1 cellular context compared by ENCODE assay signal in the genomic region with DNA sequence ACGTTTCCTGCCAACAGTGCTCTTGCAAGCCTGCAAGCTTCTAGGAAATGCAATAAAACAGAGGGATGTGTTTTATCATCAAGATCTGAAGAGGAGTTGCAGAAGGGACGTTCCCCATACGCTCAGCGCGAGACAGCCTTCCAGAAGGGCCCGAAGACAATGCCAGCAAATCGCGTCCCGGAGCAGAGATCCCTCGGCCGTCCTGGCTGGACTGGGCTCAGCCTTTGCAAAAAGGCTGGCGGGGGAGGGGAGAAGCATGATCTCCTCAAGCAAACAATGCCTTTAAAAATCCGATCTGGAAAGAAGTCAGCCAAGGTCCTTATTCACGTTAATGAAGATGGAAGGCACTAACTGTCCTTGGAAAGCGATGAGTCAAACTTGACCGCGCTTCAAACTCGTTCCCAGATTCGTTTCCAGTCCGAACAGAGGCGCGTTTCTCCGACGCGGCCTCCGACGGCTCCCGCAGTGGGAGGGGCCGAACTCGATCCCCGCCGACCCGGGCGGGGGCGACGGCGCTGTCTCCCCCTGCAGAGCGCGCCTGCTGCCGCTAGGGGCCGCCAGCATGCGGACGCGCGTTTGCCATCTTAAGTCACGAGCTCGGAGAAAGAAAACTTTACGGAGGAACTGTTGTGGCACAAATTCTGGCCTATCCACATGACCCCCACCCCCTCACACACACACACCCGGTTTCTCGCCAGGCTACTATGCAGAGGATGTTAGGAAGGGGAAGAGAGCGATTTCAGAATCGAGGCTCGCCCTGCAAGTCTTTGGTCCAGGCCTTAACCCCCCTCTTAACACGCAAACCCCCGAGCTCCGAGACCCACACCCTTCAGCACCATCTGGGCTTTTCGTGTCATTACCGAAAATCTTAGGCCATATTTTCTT.
TF ChIP-seq lines count a peak whose summit lies in the region.

No MANE protein-coding gene starts in this region.

TF ChIP-seq in HEK293, 187 proteins besides CTCF, POLR2A, EP300 and RAD21 (continued from another document and continues in another):
- TF ChIP-seq, protein P1, sequence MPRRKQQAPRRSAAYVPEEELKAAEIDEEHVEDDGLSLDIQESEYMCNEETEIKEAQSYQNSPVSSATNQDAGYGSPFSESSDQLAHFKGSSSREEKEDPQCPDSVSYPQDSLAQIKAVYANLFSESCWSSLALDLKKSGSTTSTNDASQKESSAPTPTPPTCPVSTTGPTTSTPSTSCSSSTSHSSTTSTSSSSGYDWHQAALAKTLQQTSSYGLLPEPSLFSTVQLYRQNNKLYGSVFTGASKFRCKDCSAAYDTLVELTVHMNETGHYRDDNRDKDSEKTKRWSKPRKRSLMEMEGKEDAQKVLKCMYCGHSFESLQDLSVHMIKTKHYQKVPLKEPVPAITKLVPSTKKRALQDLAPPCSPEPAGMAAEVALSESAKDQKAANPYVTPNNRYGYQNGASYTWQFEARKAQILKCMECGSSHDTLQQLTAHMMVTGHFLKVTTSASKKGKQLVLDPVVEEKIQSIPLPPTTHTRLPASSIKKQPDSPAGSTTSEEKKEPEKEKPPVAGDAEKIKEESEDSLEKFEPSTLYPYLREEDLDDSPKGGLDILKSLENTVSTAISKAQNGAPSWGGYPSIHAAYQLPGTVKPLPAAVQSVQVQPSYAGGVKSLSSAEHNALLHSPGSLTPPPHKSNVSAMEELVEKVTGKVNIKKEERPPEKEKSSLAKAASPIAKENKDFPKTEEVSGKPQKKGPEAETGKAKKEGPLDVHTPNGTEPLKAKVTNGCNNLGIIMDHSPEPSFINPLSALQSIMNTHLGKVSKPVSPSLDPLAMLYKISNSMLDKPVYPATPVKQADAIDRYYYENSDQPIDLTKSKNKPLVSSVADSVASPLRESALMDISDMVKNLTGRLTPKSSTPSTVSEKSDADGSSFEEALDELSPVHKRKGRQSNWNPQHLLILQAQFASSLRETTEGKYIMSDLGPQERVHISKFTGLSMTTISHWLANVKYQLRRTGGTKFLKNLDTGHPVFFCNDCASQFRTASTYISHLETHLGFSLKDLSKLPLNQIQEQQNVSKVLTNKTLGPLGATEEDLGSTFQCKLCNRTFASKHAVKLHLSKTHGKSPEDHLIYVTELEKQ (tag by site-specific recombination; IDR thresholded peaks at IDR 0.05; ENCODE audit: borderline replicate concordance) = no peak
- TF ChIP-seq ZNF777 (tag by site-specific recombination; IDR thresholded peaks at IDR 0.05; ENCODE audit: borderline replicate concordance) (peak; percentile 78; the same call in 1 of the 2 replicates), ZNF776 (tag by site-specific recombination; IDR thresholded peaks at IDR 0.05; ENCODE audit: borderline replicate concordance) (no peak), SP2 (tag by site-specific recombination; IDR thresholded peaks at IDR 0.05) (0 out of 2 replicates have a peak, but pooled peaks have one; percentile 10), SCRT2 (tag by site-specific recombination; IDR thresholded peaks at IDR 0.05) (no peak), ZNF121 (tag by site-specific recombination; IDR thresholded peaks at IDR 0.05) (no peak), TRIM28 (IDR thresholded peaks at IDR 0.05; ENCODE audit: borderline replicate concordance, low read length) (peak; percentile 59; the same call in 1 of the 2 replicates), ZNF624 (tag by site-specific recombination; IDR thresholded peaks at IDR 0.05) (no peak), KLF7 (tag by site-specific recombination; IDR thresholded peaks at IDR 0.05; ENCODE audit: borderline replicate concordance) (no peak), ZNF214 (tag by site-specific recombination; IDR thresholded peaks at IDR 0.05; ENCODE audit: borderline replicate concordance) (no peak), ZNF266 (tag by site-specific recombination; IDR thresholded peaks at IDR 0.05; ENCODE audit: low read depth) (no peak), ZNF423 (tag by site-specific recombination; IDR thresholded peaks at IDR 0.05) (no peak), SCRT1 (tag by site-specific recombination; IDR thresholded peaks at IDR 0.05; ENCODE audit: borderline replicate concordance) (no peak), ZNF791 (tag by site-specific recombination; IDR thresholded peaks at IDR 0.05) (no peak), OVOL3 (tag by site-specific recombination; IDR thresholded peaks at IDR 0.05) (no peak), ZNF610 (tag by site-specific recombination; IDR thresholded peaks at IDR 0.05; ENCODE audit: borderline replicate concordance) (peak; percentile 14; the same call in 1 of the 2 replicates), BCL11A (tag by site-specific recombination; IDR thresholded peaks at IDR 0.05; ENCODE audit: low read depth) (no peak), ZNF133 (tag by site-specific recombination; IDR thresholded peaks at IDR 0.05) (no peak), ZNF571 (tag by site-specific recombination; IDR thresholded peaks at IDR 0.05) (no peak), ZNF629 (tag by site-specific recombination; IDR thresholded peaks at IDR 0.05) (peak; percentile 46), ZSCAN23 (tag by site-specific recombination; IDR thresholded peaks at IDR 0.05) (no peak), ZBTB7A (tag by site-specific recombination; IDR thresholded peaks at IDR 0.05; ENCODE audit: low read depth) (peak; percentile 72), ZNF48 (tag by site-specific recombination; IDR thresholded peaks at IDR 0.05) (no peak), ZNF132 (tag by site-specific recombination; IDR thresholded peaks at IDR 0.05; ENCODE audit: borderline replicate concordance) (no peak), SP3 (tag by site-specific recombination; IDR thresholded peaks at IDR 0.05) (no peak), ZNF416 (tag by site-specific recombination; IDR thresholded peaks at IDR 0.05) (no peak), ZNF335 (tag by site-specific recombination; conservative IDR thresholded peaks at IDR 0.05) (peak; percentile 21; the same call in 1 of the 2 replicates), ZNF138 (tag by site-specific recombination; IDR thresholded peaks at IDR 0.05; ENCODE audit: borderline replicate concordance) (no peak), ZNF112 (tag by site-specific recombination; IDR thresholded peaks at IDR 0.05) (no peak), ZNF510 (tag by site-specific recombination; IDR thresholded peaks at IDR 0.05; ENCODE audit: insufficient replicate concordance) (no peak)
- TF ChIP-seq, protein P2, sequence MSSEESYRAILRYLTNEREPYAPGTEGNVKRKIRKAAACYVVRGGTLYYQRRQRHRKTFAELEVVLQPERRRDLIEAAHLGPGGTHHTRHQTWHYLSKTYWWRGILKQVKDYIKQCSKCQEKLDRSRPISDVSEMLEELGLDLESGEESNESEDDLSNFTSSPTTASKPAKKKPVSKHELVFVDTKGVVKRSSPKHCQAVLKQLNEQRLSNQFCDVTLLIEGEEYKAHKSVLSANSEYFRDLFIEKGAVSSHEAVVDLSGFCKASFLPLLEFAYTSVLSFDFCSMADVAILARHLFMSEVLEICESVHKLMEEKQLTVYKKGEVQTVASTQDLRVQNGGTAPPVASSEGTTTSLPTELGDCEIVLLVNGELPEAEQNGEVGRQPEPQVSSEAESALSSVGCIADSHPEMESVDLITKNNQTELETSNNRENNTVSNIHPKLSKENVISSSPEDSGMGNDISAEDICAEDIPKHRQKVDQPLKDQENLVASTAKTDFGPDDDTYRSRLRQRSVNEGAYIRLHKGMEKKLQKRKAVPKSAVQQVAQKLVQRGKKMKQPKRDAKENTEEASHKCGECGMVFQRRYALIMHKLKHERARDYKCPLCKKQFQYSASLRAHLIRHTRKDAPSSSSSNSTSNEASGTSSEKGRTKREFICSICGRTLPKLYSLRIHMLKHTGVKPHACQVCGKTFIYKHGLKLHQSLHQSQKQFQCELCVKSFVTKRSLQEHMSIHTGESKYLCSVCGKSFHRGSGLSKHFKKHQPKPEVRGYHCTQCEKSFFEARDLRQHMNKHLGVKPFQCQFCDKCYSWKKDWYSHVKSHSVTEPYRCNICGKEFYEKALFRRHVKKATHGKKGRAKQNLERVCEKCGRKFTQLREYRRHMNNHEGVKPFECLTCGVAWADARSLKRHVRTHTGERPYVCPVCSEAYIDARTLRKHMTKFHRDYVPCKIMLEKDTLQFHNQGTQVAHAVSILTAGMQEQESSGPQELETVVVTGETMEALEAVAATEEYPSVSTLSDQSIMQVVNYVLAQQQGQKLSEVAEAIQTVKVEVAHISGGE (tag by site-specific recombination; conservative IDR thresholded peaks at IDR 0.05; ENCODE audit: low read depth) = no peak; the same call in 1 of the 2 replicates
- TF ChIP-seq, protein P3, sequence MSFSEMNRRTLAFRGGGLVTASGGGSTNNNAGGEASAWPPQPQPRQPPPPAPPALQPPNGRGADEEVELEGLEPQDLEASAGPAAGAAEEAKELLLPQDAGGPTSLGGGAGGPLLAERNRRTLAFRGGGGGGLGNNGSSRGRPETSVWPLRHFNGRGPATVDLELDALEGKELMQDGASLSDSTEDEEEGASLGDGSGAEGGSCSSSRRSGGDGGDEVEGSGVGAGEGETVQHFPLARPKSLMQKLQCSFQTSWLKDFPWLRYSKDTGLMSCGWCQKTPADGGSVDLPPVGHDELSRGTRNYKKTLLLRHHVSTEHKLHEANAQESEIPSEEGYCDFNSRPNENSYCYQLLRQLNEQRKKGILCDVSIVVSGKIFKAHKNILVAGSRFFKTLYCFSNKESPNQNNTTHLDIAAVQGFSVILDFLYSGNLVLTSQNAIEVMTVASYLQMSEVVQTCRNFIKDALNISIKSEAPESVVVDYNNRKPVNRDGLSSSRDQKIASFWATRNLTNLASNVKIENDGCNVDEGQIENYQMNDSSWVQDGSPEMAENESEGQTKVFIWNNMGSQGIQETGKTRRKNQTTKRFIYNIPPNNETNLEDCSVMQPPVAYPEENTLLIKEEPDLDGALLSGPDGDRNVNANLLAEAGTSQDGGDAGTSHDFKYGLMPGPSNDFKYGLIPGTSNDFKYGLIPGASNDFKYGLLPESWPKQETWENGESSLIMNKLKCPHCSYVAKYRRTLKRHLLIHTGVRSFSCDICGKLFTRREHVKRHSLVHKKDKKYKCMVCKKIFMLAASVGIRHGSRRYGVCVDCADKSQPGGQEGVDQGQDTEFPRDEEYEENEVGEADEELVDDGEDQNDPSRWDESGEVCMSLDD (tag by site-specific recombination; IDR thresholded peaks at IDR 0.05) = 0 out of 2 replicates have a peak, but pooled peaks have one; percentile 48
- TF ChIP-seq, protein P4, sequence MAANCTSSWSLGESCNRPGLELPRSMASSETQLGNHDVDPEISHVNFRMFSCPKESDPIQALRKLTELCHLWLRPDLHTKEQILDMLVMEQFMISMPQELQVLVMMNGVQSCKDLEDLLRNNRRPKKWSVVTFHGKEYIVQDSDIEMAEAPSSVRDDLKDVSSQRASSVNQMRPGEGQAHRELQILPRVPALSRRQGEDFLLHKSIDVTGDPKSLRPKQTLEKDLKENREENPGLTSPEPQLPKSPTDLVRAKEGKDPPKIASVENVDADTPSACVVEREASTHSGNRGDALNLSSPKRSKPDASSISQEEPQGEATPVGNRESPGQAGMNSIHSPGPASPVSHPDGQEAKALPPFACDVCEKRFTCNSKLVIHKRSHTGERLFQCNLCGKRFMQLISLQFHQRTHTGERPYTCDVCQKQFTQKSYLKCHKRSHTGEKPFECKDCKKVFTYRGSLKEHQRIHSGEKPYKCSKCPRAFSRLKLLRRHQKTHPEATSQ (tag by site-specific recombination; IDR thresholded peaks at IDR 0.05) = no peak
- TF ChIP-seq, protein P5, sequence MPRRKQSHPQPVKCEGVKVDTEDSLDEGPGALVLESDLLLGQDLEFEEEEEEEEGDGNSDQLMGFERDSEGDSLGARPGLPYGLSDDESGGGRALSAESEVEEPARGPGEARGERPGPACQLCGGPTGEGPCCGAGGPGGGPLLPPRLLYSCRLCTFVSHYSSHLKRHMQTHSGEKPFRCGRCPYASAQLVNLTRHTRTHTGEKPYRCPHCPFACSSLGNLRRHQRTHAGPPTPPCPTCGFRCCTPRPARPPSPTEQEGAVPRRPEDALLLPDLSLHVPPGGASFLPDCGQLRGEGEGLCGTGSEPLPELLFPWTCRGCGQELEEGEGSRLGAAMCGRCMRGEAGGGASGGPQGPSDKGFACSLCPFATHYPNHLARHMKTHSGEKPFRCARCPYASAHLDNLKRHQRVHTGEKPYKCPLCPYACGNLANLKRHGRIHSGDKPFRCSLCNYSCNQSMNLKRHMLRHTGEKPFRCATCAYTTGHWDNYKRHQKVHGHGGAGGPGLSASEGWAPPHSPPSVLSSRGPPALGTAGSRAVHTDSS (tag by site-specific recombination; IDR thresholded peaks at IDR 0.05) = no peak
- TF ChIP-seq, protein P6, sequence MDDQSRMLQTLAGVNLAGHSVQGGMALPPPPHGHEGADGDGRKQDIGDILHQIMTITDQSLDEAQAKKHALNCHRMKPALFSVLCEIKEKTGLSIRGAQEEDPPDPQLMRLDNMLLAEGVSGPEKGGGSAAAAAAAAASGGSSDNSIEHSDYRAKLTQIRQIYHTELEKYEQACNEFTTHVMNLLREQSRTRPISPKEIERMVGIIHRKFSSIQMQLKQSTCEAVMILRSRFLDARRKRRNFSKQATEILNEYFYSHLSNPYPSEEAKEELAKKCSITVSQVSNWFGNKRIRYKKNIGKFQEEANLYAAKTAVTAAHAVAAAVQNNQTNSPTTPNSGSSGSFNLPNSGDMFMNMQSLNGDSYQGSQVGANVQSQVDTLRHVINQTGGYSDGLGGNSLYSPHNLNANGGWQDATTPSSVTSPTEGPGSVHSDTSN (CRISPR knock-in tag; IDR thresholded peaks at IDR 0.05) = no peak
- TF ChIP-seq, protein P7, sequence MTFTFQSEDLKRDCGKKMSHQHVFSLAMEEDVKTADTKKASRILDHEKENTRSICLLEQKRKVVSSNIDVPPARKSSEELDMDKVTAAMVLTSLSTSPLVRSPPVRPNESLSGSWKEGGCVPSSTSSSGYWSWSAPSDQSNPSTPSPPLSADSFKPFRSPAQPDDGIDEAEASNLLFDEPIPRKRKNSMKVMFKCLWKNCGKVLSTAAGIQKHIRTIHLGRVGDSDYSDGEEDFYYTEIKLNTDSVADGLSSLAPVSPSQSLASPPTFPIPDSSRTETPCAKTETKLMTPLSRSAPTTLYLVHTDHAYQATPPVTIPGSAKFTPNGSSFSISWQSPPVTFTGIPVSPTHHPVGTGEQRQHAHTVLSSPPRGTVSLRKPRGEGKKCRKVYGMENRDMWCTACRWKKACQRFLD (tag by site-specific recombination; IDR thresholded peaks at IDR 0.05) = no peak
- TF ChIP-seq, protein P8, sequence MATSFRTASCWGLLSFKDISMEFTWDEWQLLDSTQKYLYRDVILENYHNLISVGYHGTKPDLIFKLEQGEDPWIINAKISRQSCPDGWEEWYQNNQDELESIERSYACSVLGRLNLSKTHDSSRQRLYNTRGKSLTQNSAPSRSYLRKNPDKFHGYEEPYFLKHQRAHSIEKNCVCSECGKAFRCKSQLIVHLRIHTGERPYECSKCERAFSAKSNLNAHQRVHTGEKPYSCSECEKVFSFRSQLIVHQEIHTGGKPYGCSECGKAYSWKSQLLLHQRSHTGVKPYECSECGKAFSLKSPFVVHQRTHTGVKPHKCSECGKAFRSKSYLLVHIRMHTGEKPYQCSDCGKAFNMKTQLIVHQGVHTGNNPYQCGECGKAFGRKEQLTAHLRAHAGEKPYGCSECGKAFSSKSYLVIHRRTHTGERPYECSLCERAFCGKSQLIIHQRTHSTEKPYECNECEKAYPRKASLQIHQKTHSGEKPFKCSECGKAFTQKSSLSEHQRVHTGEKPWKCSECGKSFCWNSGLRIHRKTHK (tag by site-specific recombination; IDR thresholded peaks at IDR 0.05) = no peak
- TF ChIP-seq, protein P9, sequence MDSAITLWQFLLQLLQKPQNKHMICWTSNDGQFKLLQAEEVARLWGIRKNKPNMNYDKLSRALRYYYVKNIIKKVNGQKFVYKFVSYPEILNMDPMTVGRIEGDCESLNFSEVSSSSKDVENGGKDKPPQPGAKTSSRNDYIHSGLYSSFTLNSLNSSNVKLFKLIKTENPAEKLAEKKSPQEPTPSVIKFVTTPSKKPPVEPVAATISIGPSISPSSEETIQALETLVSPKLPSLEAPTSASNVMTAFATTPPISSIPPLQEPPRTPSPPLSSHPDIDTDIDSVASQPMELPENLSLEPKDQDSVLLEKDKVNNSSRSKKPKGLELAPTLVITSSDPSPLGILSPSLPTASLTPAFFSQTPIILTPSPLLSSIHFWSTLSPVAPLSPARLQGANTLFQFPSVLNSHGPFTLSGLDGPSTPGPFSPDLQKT (IDR thresholded peaks at IDR 0.05; ENCODE audit: borderline replicate concordance, low read depth, low read length) = no peak
